In genomic region chr10:8369666-8370065, GRCh38 we compare ENCODE assay signal across 14 cellular contexts.
DNase-seq lines count a peak whose midpoint lies in the region; ATAC-seq and TF ChIP-seq lines count a peak whose summit lies in the region.
"Had no signal": no experiment of that assay in that cellular context is flagged by ENCODE, and none has a peak within 500 bp of the region (broad histone marks: within the 10 kb centered on the region; RNA-seq: fewer than 3 reads in every experiment).

No MANE protein-coding gene starts in this region.

- H3K4me3 Mint-ChIP-seq in HFFc6 = no peak overlapping the region

- peak overlapping the region; percentile 10 for H3K4me3 ChIP-seq in left ventricle myocardium inferior
- H3K4me3 ChIP-seq in SJSA1 = no peak overlapping the region
- no peak overlapping the region for H3K4me3 ChIP-seq in subcutaneous abdominal adipose tissue (ENCODE audit: low read depth in 1 of 5, low read length in 5 of 5)
- H3K4me3 ChIP-seq: Peyer's patch, skin epidermis had no signal

- DNase-seq in left ventricle myocardium inferior (no peak), Right ventricle myocardium inferior (ENCODE audit: missing footprints) (no peak), SJSA1 (ENCODE audit: low read depth in 1 of 2, low spot score in 2 of 2) (peak; percentile 61 to 70), posterior vena cava (ENCODE audit: low spot score) (no peak), NCI-H2171 treated with DMSO at 0.1 percent for 48 hours (lab: John Stamatoyannopoulos, UW) (no peak), HFFc6 (no peak)
- DNase-seq: activated CD4-positive, alpha-beta T cell treated with anti-CD3 and anti-CD28 coated beads for 4 hours; aorta; NCI-H1417; Peyer's patch; stimulated activated naive CD4-positive, alpha-beta T cell had no signal

- H3K27me3 Mint-ChIP-seq in HFFc6 (ENCODE audit: insufficient read depth) = peaks cover 1% of the 10 kb centered on the region; the same call in 1 of the 2 replicates

- peaks cover 12% of the 10 kb centered on the region for H3K4me1 ChIP-seq in left ventricle myocardium inferior
- peaks cover 38% of the 10 kb centered on the region for H3K4me1 ChIP-seq in SJSA1 (replicated peaks)
- H3K4me1 ChIP-seq in subcutaneous abdominal adipose tissue (ENCODE audit: control insufficient read depth in 5 of 5, insufficient read depth in 5 of 5, low read length in 5 of 5) = peaks cover 0 to 13% (median 0%) of the 10 kb centered on the region in 5 donors
- H3K4me1 ChIP-seq: Peyer's patch had no signal

- no peak overlapping the region for H3K9ac ChIP-seq in subcutaneous abdominal adipose tissue (ENCODE audit: low read length in 5 of 5)

- H3K9me3 Mint-ChIP-seq in HFFc6 = peaks cover 41% of the 10 kb centered on the region

- H3K9me3 ChIP-seq in left ventricle myocardium inferior (replicated peaks) (peaks cover 6% of the 10 kb centered on the region), SJSA1 (replicated peaks) (no peaks in the 10 kb centered on the region), subcutaneous abdominal adipose tissue (ENCODE audit: control insufficient read depth in 5 of 5, low read length in 5 of 5) (no peaks in the 10 kb centered on the region)
- H3K9me3 ChIP-seq: Peyer's patch had no signal

- H3K27ac Mint-ChIP-seq in HFFc6 = no peak overlapping the region

- H3K36me3 ChIP-seq in left ventricle myocardium inferior = no peaks in the 10 kb centered on the region
- no peaks in the 10 kb centered on the region for H3K36me3 ChIP-seq in SJSA1
- H3K36me3 ChIP-seq in subcutaneous abdominal adipose tissue (ENCODE audit: control insufficient read depth in 5 of 5, insufficient read depth in 5 of 5, low read length in 5 of 5) = no peaks in the 10 kb centered on the region
- H3K36me3 ChIP-seq: Peyer's patch had no signal

- H3K4me1 Mint-ChIP-seq in HFFc6 (ENCODE audit: low read depth) = no peaks in the 10 kb centered on the region

- peaks cover 5% of the 10 kb centered on the region; the same call in 1 of the 2 replicates for H3K36me3 Mint-ChIP-seq in HFFc6 (ENCODE audit: low read depth)

- H3K27me3 ChIP-seq in left ventricle myocardium inferior (ENCODE audit: low read depth) = no peaks in the 10 kb centered on the region
- H3K27me3 ChIP-seq in SJSA1 (replicated peaks) = no peaks in the 10 kb centered on the region
- H3K27me3 ChIP-seq in subcutaneous abdominal adipose tissue (ENCODE audit: control insufficient read depth in 5 of 5, insufficient read depth in 4 of 5, low read length in 5 of 5) = no peaks in the 10 kb centered on the region
- H3K27me3 ChIP-seq: Peyer's patch had no signal

- ATAC-seq in Right ventricle myocardium inferior (no peak), HG02884 (IDR thresholded peaks at IDR 0.05; ENCODE audit: unreplicated experiment) (peak; percentile 81)

- H3K27ac ChIP-seq in left ventricle myocardium inferior (replicated peaks) = peak overlapping the region; percentile 81
- H3K27ac ChIP-seq in SJSA1 = peak overlapping the region; percentile 70
- H3K27ac ChIP-seq in subcutaneous abdominal adipose tissue (ENCODE audit: low read depth, low read length) = peak overlapping the region; percentile 23
- H3K27ac ChIP-seq: Peyer's patch, skin epidermis had no signal

- intact Hi-C loops in left ventricle myocardium inferior (cut with micrococcal nuclease) = no loop called here
- intact Hi-C loops in Right ventricle myocardium inferior (cut with DNase I) = loop anchor here (10.0 kb wide), 1 partner anchor 95 kb away; no protein-coding TSS in a partner anchor
- intact Hi-C loops in posterior vena cava (cut with DNase I) = no loop called here

- no peak for TF ChIP-seq CTCF in left ventricle myocardium inferior (IDR thresholded peaks at IDR 0.05; ENCODE audit: borderline replicate concordance)
- no peak for TF ChIP-seq CTCF in HFFc6 (IDR thresholded peaks at IDR 0.05)

Comparison
In these comparisons a context has a peak if more than half of its experiments do, and no peak if none do; other contexts are left out.
1. DNase-seq: peak in SJSA1 (2 of 2); none in left ventricle myocardium inferior (single experiment), Right ventricle myocardium inferior (single experiment), posterior vena cava (single experiment), NCI-H2171 treated with DMSO at 0.1 percent for 48 hours (single experiment) and HFFc6 (single experiment).
2. H3K27ac ChIP-seq: peak in every context shown above with its lines; median percentile 81 in left ventricle myocardium inferior; 70 in SJSA1; 23 in subcutaneous abdominal adipose tissue.